Comparison of ENCODE assay signal across 15 cellular contexts in genomic region chr15:63198315-63198714, GRCh38. TPM values are rescaled to one million over a fixed set of nuclear protein-coding genes. Genes with fewer than 3 reads are reported as not detected.
DNase-seq lines count a peak whose midpoint lies in the region; ATAC-seq and TF ChIP-seq lines count a peak whose summit lies in the region.
"Had no signal": no experiment of that assay in that cellular context is flagged by ENCODE, and none has a peak within 500 bp of the region (broad histone marks: within the 10 kb centered on the region; RNA-seq: fewer than 3 reads in every experiment).

No MANE protein-coding gene starts in this region.

- CTCF ChIA-PET in activated CD4-positive, alpha-beta T cell treated with anti-CD3 and anti-CD28 coated beads for 36 hours (lab: Charles Lee) = interaction anchor here (0.8 to 1.0 kb wide), 4 partner anchors 13 to 356 kb away, joined by 3 to 4 read pairs (median 4); no protein-coding TSS in a partner anchor

- no peak overlapping the region for H2AFZ ChIP-seq in smooth muscle cell (ENCODE audit: low read depth)

- H3K9me3 ChIP-seq in smooth muscle cell (replicated peaks; ENCODE audit: low read depth) = no peaks in the 10 kb centered on the region
- H3K9me3 ChIP-seq: HAP-1, upper lobe of left lung had no signal

- no peaks in the 10 kb centered on the region for H3K27me3 ChIP-seq in smooth muscle cell (ENCODE audit: low read depth)
- H3K27me3 ChIP-seq: upper lobe of left lung had no signal

- no peaks in the 10 kb centered on the region for H3F3A ChIP-seq in smooth muscle cell (ENCODE audit: low read depth)

- POLR2A ChIA-PET in activated CD4-positive, alpha-beta T cell treated with anti-CD3 and anti-CD28 coated beads for 36 hours (lab: Charles Lee) = no interaction called here

- H3K4me3 ChIP-seq in smooth muscle cell = no peak overlapping the region
- H3K4me3 ChIP-seq: HAP-1, lung, upper lobe of left lung had no signal

- no peak for DNase-seq in activated CD4-positive, alpha-beta T cell treated with anti-CD3 and anti-CD28 coated beads for 36 hours
- DNase-seq in activated CD4-positive, alpha-beta T cell treated with anti-CD3 and anti-CD28 coated beads, Interleukin-2, amount 50 U/mL, for 1 hour = no peak
- DNase-seq in NCI-H2171 treated with DMSO at 0.1 percent for 48 hours (lab: John Stamatoyannopoulos, UW) (peak; percentile 88), smooth muscle cell (lab: John Stamatoyannopoulos, UW; ENCODE audit: unreplicated experiment) (no peak), activated gamma-delta T cell treated with Interleukin-2 at 50 U/mL for 16 hours (no peak), Right ventricle myocardium superior (no peak)
- DNase-seq: activated CD8-positive, alpha-beta memory T cell treated with anti-CD3 and anti-CD28 coated beads, Interleukin-2, amount 10 ng/mL, durations not matched to agents 7 days and 5 days; hippocampal formation; occipital lobe; stimulated activated CD4-positive, alpha-beta T cell treated with anti-CD3 and anti-CD28 coated beads, Interleukin-12 subunit alpha, Interleukin-12 subunit beta, amount 100 ng/mL, for 4 hours; upper lobe of left lung had no signal

- peaks cover 36% of the 10 kb centered on the region for H3K4me1 ChIP-seq in smooth muscle cell (ENCODE audit: low read depth)

- TF ChIP-seq CTCF in brain (conservative IDR thresholded peaks at IDR 0.05) (no peak), smooth muscle cell (IDR thresholded peaks at IDR 0.05; ENCODE audit: borderline replicate concordance, insufficient read depth, poor library complexity, severe bottlenecking) (no peak)

- peak overlapping the region; percentile 17 for H3K27ac ChIP-seq in smooth muscle cell (ENCODE audit: low read depth)

- no peaks in the 10 kb centered on the region for H3K9me3 Mint-ChIP-seq in activated CD4-positive, alpha-beta T cell treated with anti-CD3 and anti-CD28 coated beads for 36 hours (ENCODE audit: low read depth)
- H3K9me3 Mint-ChIP-seq in brain = no peaks in the 10 kb centered on the region

- 41% methylated on average over 5 of the region's 5 CpGs for WGBS in smooth muscle cell (ENCODE audit: low lambda C conversion rate)

- peak overlapping the region; percentile 12 for H3K4me2 ChIP-seq in smooth muscle cell

- peak overlapping the region; percentile 76 for H3K27ac Mint-ChIP-seq in activated CD4-positive, alpha-beta T cell treated with anti-CD3 and anti-CD28 coated beads for 36 hours
- peak overlapping the region in 4 of 5 experiments; percentile 64 to 88 (median 79) for H3K27ac Mint-ChIP-seq in brain

- H3K36me3 ChIP-seq in smooth muscle cell (ENCODE audit: low read depth) = no peaks in the 10 kb centered on the region
- H3K36me3 ChIP-seq: HAP-1, upper lobe of left lung had no signal

- intact Hi-C loops in activated CD4-positive, alpha-beta T cell treated with anti-CD3 and anti-CD28 coated beads for 36 hours (cut with DNase I, micrococcal nuclease) = no loop called here
- intact Hi-C loops in Right ventricle myocardium superior (cut with DNase I) = no loop called here

- no peak for ATAC-seq in activated CD4-positive, alpha-beta T cell treated with anti-CD3 and anti-CD28 coated beads for 36 hours
- ATAC-seq in GM18858 (IDR thresholded peaks at IDR 0.05; ENCODE audit: unreplicated experiment) (no peak), Right ventricle myocardium superior (ENCODE audit: poor library complexity) (no peak)
- ATAC-seq: activated CD8-positive, alpha-beta memory T cell treated with anti-CD3 and anti-CD28 coated beads, Interleukin-2, amount 10 ng/mL, durations not matched to agents 7 days and 5 days had no signal

- H3K4me3 Mint-ChIP-seq in activated CD4-positive, alpha-beta T cell treated with anti-CD3 and anti-CD28 coated beads for 36 hours = no peak overlapping the region
- peak overlapping the region in 4 of 5 experiments; percentile 26 to 75 (median 53) for H3K4me3 Mint-ChIP-seq in brain
- H3K4me3 Mint-ChIP-seq: activated CD8-positive, alpha-beta memory T cell treated with anti-CD3 and anti-CD28 coated beads, Interleukin-2, amount 10 ng/mL, durations not matched to agents 7 days and 5 days had no signal

- H3K27me3 Mint-ChIP-seq in activated CD4-positive, alpha-beta T cell treated with anti-CD3 and anti-CD28 coated beads for 36 hours = no peaks in the 10 kb centered on the region
- H3K27me3 Mint-ChIP-seq in brain = no peaks in the 10 kb centered on the region
- H3K27me3 Mint-ChIP-seq: activated CD8-positive, alpha-beta memory T cell treated with anti-CD3 and anti-CD28 coated beads, Interleukin-2, amount 10 ng/mL, durations not matched to agents 7 days and 5 days had no signal

- H3K79me2 ChIP-seq in smooth muscle cell (ENCODE audit: low read depth) = peaks cover 39% of the 10 kb centered on the region

- peaks cover 45% of the 10 kb centered on the region for H3K36me3 Mint-ChIP-seq in activated CD4-positive, alpha-beta T cell treated with anti-CD3 and anti-CD28 coated beads for 36 hours (ENCODE audit: low read depth)
- H3K36me3 Mint-ChIP-seq in brain = peaks cover 16% of the 10 kb centered on the region

- H3K9ac ChIP-seq in smooth muscle cell (ENCODE audit: low read depth) = no peak overlapping the region

- H3K4me1 Mint-ChIP-seq in activated CD4-positive, alpha-beta T cell treated with anti-CD3 and anti-CD28 coated beads for 36 hours = peaks cover 94% of the 10 kb centered on the region
- peaks cover 97% of the 10 kb centered on the region for H3K4me1 Mint-ChIP-seq in brain

- H4K20me1 ChIP-seq in smooth muscle cell (ENCODE audit: low read depth) = peaks cover 72% of the 10 kb centered on the region

RNA-seq across cellular contexts. Expression of gene RAB8B, which starts 8.9 kb away (rescaled TPM):
- total RNA-seq in activated CD4-positive, alpha-beta T cell treated with anti-CD3 and anti-CD28 coated beads for 36 hours = 100 to 1,000 TPM; 147 to 260 TPM
- polyA plus RNA-seq in brain (ENCODE audit: insufficient read depth, low read depth, low replicate concordance) (3.1 TPM), smooth muscle cell (10.7 and 11.5 TPM in 2 replicates)
- total RNA-seq in smooth muscle cell (34.7 and 42.2 TPM in 2 replicates), Right ventricle myocardium superior (10.0 TPM)

RNA-seq across cellular contexts. Expression of gene RPS27L, which starts 41.0 kb away (rescaled TPM):
- total RNA-seq in activated CD4-positive, alpha-beta T cell treated with anti-CD3 and anti-CD28 coated beads for 36 hours = 100 to 1,000 TPM; 117 to 143 TPM
- polyA plus RNA-seq in brain (ENCODE audit: insufficient read depth, low read depth, low replicate concordance) (40.2 TPM), smooth muscle cell (641 and 660 TPM in 2 replicates)
- total RNA-seq in smooth muscle cell (180 and 189 TPM in 2 replicates), Right ventricle myocardium superior (179 TPM)
